ENCODE assay signal across 23 cellular contexts in the genomic region with DNA sequence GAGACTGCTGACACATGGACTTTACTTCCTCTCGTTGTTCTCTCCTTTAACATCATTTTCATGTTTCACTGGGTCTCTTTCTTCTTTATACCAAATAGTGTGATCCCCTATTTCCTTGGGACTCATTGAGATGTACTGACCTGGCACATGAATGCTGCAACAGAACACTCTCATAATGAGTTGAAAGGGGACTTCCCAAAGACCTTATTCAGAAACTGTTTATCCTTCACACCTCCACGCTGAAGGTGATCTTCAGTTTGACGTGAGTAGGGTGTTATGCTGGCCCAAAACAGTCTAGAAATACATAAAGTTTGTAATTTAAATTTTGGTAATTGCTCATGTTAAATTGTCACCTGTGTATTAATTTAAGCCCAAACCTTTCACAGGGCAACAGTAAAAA.
"Had no signal": no experiment of that assay in that cellular context is flagged by ENCODE, and none has a peak within 500 bp of the region (broad histone marks: within the 10 kb centered on the region; RNA-seq: fewer than 3 reads in every experiment).

No MANE protein-coding gene starts in this region.

- H3K27me3 ChIP-seq: heart left ventricle, neutrophil, ovary, right lobe of liver had no signal

- H3K4me3 ChIP-seq: heart left ventricle, ovary, right lobe of liver had no signal

- H3K27ac ChIP-seq: heart left ventricle, neutrophil, ovary, right lobe of liver had no signal

- H3K36me3 Mint-ChIP-seq: activated CD8-positive, alpha-beta memory T cell treated with anti-CD3 and anti-CD28 coated beads, Interleukin-2, amount 10 ng/mL, durations not matched to agents 7 days and 5 days; activated naive CD4-positive, alpha-beta T cell treated with anti-CD3 and anti-CD28 coated beads, Interleukin-2, amount 50 U/mL, for 24 hours; mesothelial cell of epicardium; naive B cell had no signal

- H3K9me3 ChIP-seq: heart left ventricle, neutrophil, ovary, right lobe of liver had no signal

- H3K4me3 Mint-ChIP-seq: activated CD4-positive, alpha-beta T cell treated with anti-CD3 and anti-CD28 coated beads for 36 hours; activated CD8-positive, alpha-beta memory T cell treated with anti-CD3 and anti-CD28 coated beads, Interleukin-2, amount 10 ng/mL, durations not matched to agents 7 days and 5 days; activated CD8-positive, alpha-beta T cell treated with anti-CD3 and anti-CD28 coated beads, Interleukin-2, amount 10 ng/mL, durations not matched to agents 7 days and 5 days; activated naive CD4-positive, alpha-beta T cell treated with anti-CD3 and anti-CD28 coated beads, Interleukin-2, amount 50 U/mL, for 24 hours; activated naive CD8-positive, alpha-beta T cell treated with anti-CD3 and anti-CD28 coated beads, Interleukin-2, amount 50 U/mL, for 24 hours; mesothelial cell of epicardium; naive B cell; nephron progenitor cell had no signal

- DNase-seq: activated CD4-positive, alpha-beta T cell treated with anti-CD3 and anti-CD28 coated beads for 36 hours; activated CD4-positive, CD25-positive, alpha-beta regulatory T cell; activated CD8-positive, alpha-beta memory T cell treated with anti-CD3 and anti-CD28 coated beads, Interleukin-2, amount 10 ng/mL, durations not matched to agents 7 days and 5 days; activated CD8-positive, alpha-beta T cell treated with anti-CD3 and anti-CD28 coated beads, Interleukin-2, amount 10 ng/mL, durations not matched to agents 7 days and 5 days; activated naive CD8-positive, alpha-beta T cell treated with anti-CD3 and anti-CD28 coated beads, Interleukin-2, amount 50 U/mL, for 24 hours; activated T-cell treated with anti-CD3 and anti-CD28 coated beads, Interleukin-2, amount 50 U/mL, for 48 hours; amygdala; caudate nucleus; cortex of kidney; foreskin fibroblast; heart left ventricle; naive B cell; nephron progenitor cell; ovary; right lobe of liver; stimulated activated CD4-positive, alpha-beta T cell treated with anti-CD3 and anti-CD28 coated beads, Interleukin-2, amount 100 ng/mL, for 48 hours; stimulated activated naive CD4-positive, alpha-beta T cell treated with Interleukin-2 at 50 U/mL for 16 hours; trophoblast cell had no signal

- H3K9me3 Mint-ChIP-seq: activated naive CD4-positive, alpha-beta T cell treated with anti-CD3 and anti-CD28 coated beads, Interleukin-2, amount 50 U/mL, for 24 hours; nephron progenitor cell had no signal

- H3K36me3 ChIP-seq: heart left ventricle, neutrophil, ovary, right lobe of liver had no signal

- H3K4me1 ChIP-seq: heart left ventricle, right lobe of liver had no signal

- H3K27me3 Mint-ChIP-seq: activated CD4-positive, alpha-beta T cell treated with anti-CD3 and anti-CD28 coated beads for 36 hours; activated CD8-positive, alpha-beta memory T cell treated with anti-CD3 and anti-CD28 coated beads, Interleukin-2, amount 10 ng/mL, durations not matched to agents 7 days and 5 days; activated naive CD4-positive, alpha-beta T cell treated with anti-CD3 and anti-CD28 coated beads, Interleukin-2, amount 50 U/mL, for 24 hours; activated naive CD8-positive, alpha-beta T cell treated with anti-CD3 and anti-CD28 coated beads, Interleukin-2, amount 50 U/mL, for 24 hours; naive B cell; progenitor cell of endocrine pancreas had no signal

- H3K4me1 Mint-ChIP-seq: activated CD4-positive, alpha-beta T cell treated with anti-CD3 and anti-CD28 coated beads for 36 hours; activated CD8-positive, alpha-beta memory T cell treated with anti-CD3 and anti-CD28 coated beads, Interleukin-2, amount 10 ng/mL, durations not matched to agents 7 days and 5 days; activated naive CD4-positive, alpha-beta T cell treated with anti-CD3 and anti-CD28 coated beads, Interleukin-2, amount 50 U/mL, for 24 hours; activated naive CD8-positive, alpha-beta T cell treated with anti-CD3 and anti-CD28 coated beads, Interleukin-2, amount 50 U/mL, for 24 hours; mesothelial cell of epicardium; naive B cell; nephron progenitor cell had no signal

- H3K27ac Mint-ChIP-seq: activated CD4-positive, alpha-beta T cell treated with anti-CD3 and anti-CD28 coated beads for 36 hours; activated CD8-positive, alpha-beta memory T cell treated with anti-CD3 and anti-CD28 coated beads, Interleukin-2, amount 10 ng/mL, durations not matched to agents 7 days and 5 days; activated CD8-positive, alpha-beta T cell treated with anti-CD3 and anti-CD28 coated beads, Interleukin-2, amount 10 ng/mL, durations not matched to agents 7 days and 5 days; activated naive CD4-positive, alpha-beta T cell treated with anti-CD3 and anti-CD28 coated beads, Interleukin-2, amount 50 U/mL, for 24 hours; activated naive CD8-positive, alpha-beta T cell treated with anti-CD3 and anti-CD28 coated beads, Interleukin-2, amount 50 U/mL, for 24 hours; activated T-helper 2 cell treated with anti-CD3 and anti-CD28 coated beads, Interferon-gamma antibody, Interleukin-2, Interleukin-4, amounts not matched to agents 10 μg/mL and 5 μg/mL and 100 μg/mL, durations not matched to agents 14 hours and 24 hours and 36 hours; mesothelial cell of epicardium; naive B cell; nephron progenitor cell; progenitor cell of endocrine pancreas had no signal

- ATAC-seq: activated CD4-positive, alpha-beta T cell treated with anti-CD3 and anti-CD28 coated beads for 36 hours; activated CD8-positive, alpha-beta memory T cell treated with anti-CD3 and anti-CD28 coated beads, Interleukin-2, amount 10 ng/mL, durations not matched to agents 7 days and 5 days; activated CD8-positive, alpha-beta T cell treated with anti-CD3 and anti-CD28 coated beads, Interleukin-2, amount 10 ng/mL, durations not matched to agents 7 days and 5 days; activated naive CD8-positive, alpha-beta T cell treated with anti-CD3 and anti-CD28 coated beads, Interleukin-2, amount 50 U/mL, for 24 hours; heart left ventricle; right lobe of liver had no signal
